In genomic region chr6:130018292-130018829, GRCh38 we compare ENCODE assay signal across 8 cellular contexts. TPM values are rescaled to one million over a fixed set of nuclear protein-coding genes. Genes with fewer than 3 reads are reported as not detected.
DNase-seq lines count a peak whose midpoint lies in the region; ATAC-seq and TF ChIP-seq lines count a peak whose summit lies in the region.

Gene L3MBTL3, plus strand, starts transcription at chr6:130018581. Its CDS starts 24,119 bp downstream, at chr6:130042700.

- H3K27ac Mint-ChIP-seq in activated CD4-positive, alpha-beta T cell treated with anti-CD3 and anti-CD28 coated beads, Interleukin-2, amount 10 ng/mL, durations not matched to agents 7 days and 5 days = peak within 1 kb of the TSS; percentile 99

- POLR2A ChIA-PET in AG04449 (lab: Yijun Ruan, JAX) = no interaction called here
- POLR2A ChIA-PET in activated CD4-positive, alpha-beta T cell treated with anti-CD3 and anti-CD28 coated beads, Interleukin-2, amount 10 ng/mL, durations not matched to agents 7 days and 5 days (lab: Charles Lee) = no interaction called here

- H3K4me1 Mint-ChIP-seq in activated CD4-positive, alpha-beta T cell treated with anti-CD3 and anti-CD28 coated beads, Interleukin-2, amount 10 ng/mL, durations not matched to agents 7 days and 5 days = peaks cover 26% of the 10 kb centered on the region

- peak within 1 kb of the TSS; percentile 100 for H3K4me3 Mint-ChIP-seq in activated CD4-positive, alpha-beta T cell treated with anti-CD3 and anti-CD28 coated beads, Interleukin-2, amount 10 ng/mL, durations not matched to agents 7 days and 5 days

- ATAC-seq in GM19023 (IDR thresholded peaks at IDR 0.05; ENCODE audit: unreplicated experiment) = peak; percentile 72
- ATAC-seq in HG03196 (IDR thresholded peaks at IDR 0.05; ENCODE audit: unreplicated experiment) = peak; percentile 75
- ATAC-seq in left lobe of liver = peak; percentile 79

- peaks cover 8% of the 10 kb centered on the region for H3K36me3 Mint-ChIP-seq in activated CD4-positive, alpha-beta T cell treated with anti-CD3 and anti-CD28 coated beads, Interleukin-2, amount 10 ng/mL, durations not matched to agents 7 days and 5 days (ENCODE audit: low read depth)

- TF ChIP-seq CTCF in AG04449 (IDR thresholded peaks at IDR 0.05; ENCODE audit: insufficient read depth, low read length, missing control alignments) = no peak

- no peaks in the 10 kb centered on the region for H3K27me3 Mint-ChIP-seq in activated CD4-positive, alpha-beta T cell treated with anti-CD3 and anti-CD28 coated beads, Interleukin-2, amount 10 ng/mL, durations not matched to agents 7 days and 5 days

- DNase-seq in AG04449 (ENCODE audit: low read depth, low spot score) (no peak), NCI-H524 treated with DMSO at 0.1 percent for 48 hours (lab: John Stamatoyannopoulos, UW) (peak; percentile 56), dedifferentiated amniotic fluid mesenchymal stem cell (ENCODE audit: extremely low spot score) (peak; percentile 73), left lobe of liver (ENCODE audit: low spot score) (peak; percentile 87)
- DNase-seq in activated CD4-positive, alpha-beta T cell treated with anti-CD3 and anti-CD28 coated beads, Interleukin-2, amount 10 ng/mL, durations not matched to agents 7 days and 5 days = peak; percentile 89
- DNase-seq in stimulated activated CD4-positive, alpha-beta T cell treated with anti-CD3 and anti-CD28 coated beads, Interleukin-1b, Interleukin-23, amount 100 ng/mL, for 4 hours (ENCODE audit: low read depth in 2 of 2) = peak; percentile 86

- H3K9me3 Mint-ChIP-seq in activated CD4-positive, alpha-beta T cell treated with anti-CD3 and anti-CD28 coated beads, Interleukin-2, amount 10 ng/mL, durations not matched to agents 7 days and 5 days = no peaks in the 10 kb centered on the region

- H3K4me3 ChIP-seq in AG04449 (ENCODE audit: low read depth, low read length) = peak within 1 kb of the TSS; percentile 73

- CTCF ChIA-PET in AG04449 (lab: Yijun Ruan, JAX) = interaction anchor here (0.9 to 2.0 kb wide), 2 partner anchors 419 to 420 kb away, joined by 3 to 4 read pairs; no protein-coding TSS in a partner anchor
- CTCF ChIA-PET in activated CD4-positive, alpha-beta T cell treated with anti-CD3 and anti-CD28 coated beads, Interleukin-2, amount 10 ng/mL, durations not matched to agents 7 days and 5 days (lab: Charles Lee) = no interaction called here

RNA-seq across cellular contexts. Expression of gene L3MBTL3, which starts in this region (rescaled TPM):
- total RNA-seq in activated CD4-positive, alpha-beta T cell treated with anti-CD3 and anti-CD28 coated beads, Interleukin-2, amount 10 ng/mL, durations not matched to agents 7 days and 5 days = 10 to 100 TPM; 13.5 to 17.1 TPM
- 5.5 TPM for total RNA-seq in left lobe of liver
